In the genomic region with DNA sequence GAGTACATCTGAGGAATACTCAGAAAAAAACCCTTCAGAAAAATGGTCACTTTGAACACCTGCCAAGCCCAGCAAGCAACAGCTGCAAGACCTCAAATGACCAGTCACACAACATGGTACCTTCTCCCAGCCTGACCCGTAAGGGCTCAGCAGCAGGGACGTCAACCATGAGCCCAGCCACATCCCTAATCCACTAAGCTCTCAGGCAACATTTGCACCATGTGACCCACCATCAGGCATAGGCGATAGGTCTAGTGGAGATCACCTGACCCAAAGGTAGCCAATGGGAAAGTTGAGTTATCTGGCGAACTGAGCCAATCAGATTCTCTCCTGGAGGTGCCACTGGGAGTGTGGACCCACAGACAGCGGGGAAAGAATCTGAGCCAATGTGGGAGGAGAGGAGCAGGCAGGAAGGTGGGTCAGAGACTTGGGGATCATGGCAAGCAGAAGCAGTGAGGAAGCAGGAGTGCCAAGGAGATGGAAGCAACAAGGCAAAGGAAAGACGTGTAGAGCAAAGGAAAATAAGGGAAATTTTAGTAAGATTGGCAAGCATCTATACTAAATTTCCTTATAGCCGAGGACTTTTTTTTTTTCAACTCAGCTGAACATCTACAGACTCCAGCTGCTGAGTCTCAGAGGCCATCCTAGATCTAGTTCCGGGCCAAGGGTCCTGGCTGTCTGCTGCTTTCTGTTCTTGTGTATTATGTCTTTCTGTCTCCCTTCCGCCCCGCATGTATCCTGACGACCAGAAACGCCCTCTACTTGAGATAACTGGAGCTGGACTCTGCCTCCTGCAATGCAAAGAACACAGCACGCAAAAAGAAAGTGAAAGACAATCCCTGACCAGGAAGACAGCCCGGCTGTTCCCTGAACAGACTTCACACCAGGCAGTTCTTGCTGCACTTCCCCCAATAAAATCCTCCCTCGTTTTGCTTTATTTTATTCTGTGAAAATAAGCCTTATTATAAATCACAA, we compare ENCODE assay signal across 8 cellular contexts. TPM values are rescaled to one million over a fixed set of nuclear protein-coding genes. Genes with fewer than 3 reads are reported as not detected.
DNase-seq lines count a peak whose midpoint lies in the region; ATAC-seq, FAIRE-seq and TF ChIP-seq lines count a peak whose summit lies in the region.

No MANE protein-coding gene starts in this region.

- H3K4me3 Mint-ChIP-seq in natural killer cell treated with Interleukin-12 subunit alpha and Interleukin-12 subunit beta and Interleukin-15 and Interleukin-18, amount 100 ng/mL, for 72 hours = peak overlapping the region; percentile 87

- H3K4me2 ChIP-seq in GM23248 (ENCODE audit: unreplicated experiment) = peak overlapping the region; percentile 81
- no peak overlapping the region for H3K4me2 ChIP-seq in endothelial cell of umbilical vein (ENCODE audit: insufficient read depth, low read length)

- H3K27ac Mint-ChIP-seq in natural killer cell treated with Interleukin-12 subunit alpha and Interleukin-12 subunit beta and Interleukin-15 and Interleukin-18, amount 100 ng/mL, for 72 hours = peak overlapping the region; percentile 92 to 97

- no peaks in the 10 kb centered on the region for H3K79me2 ChIP-seq in GM23248 (ENCODE audit: insufficient read depth)
- H3K79me2 ChIP-seq in endothelial cell of umbilical vein (ENCODE audit: control insufficient read depth, insufficient read depth, low read length) = no peaks in the 10 kb centered on the region

- no peak for TF ChIP-seq POLR2A in endothelial cell of umbilical vein (IDR thresholded peaks at IDR 0.05; ENCODE audit: low read depth, low read length)

- peaks cover 16% of the 10 kb centered on the region for H3K36me3 Mint-ChIP-seq in natural killer cell treated with Interleukin-12 subunit alpha and Interleukin-12 subunit beta and Interleukin-15 and Interleukin-18, amount 100 ng/mL, for 72 hours

- no peaks in the 10 kb centered on the region for H4K20me1 ChIP-seq in GM23248 (ENCODE audit: insufficient read depth)
- no peaks in the 10 kb centered on the region for H4K20me1 ChIP-seq in endothelial cell of umbilical vein (replicated peaks; ENCODE audit: control insufficient read depth, extremely low read depth, insufficient read depth, low read length)

- no peaks in the 10 kb centered on the region for H3F3A ChIP-seq in GM23248 (ENCODE audit: insufficient read depth)

- H3K27ac ChIP-seq in GM23248 (peak overlapping the region; percentile 30), SJSA1 (peak overlapping the region; percentile 74), endothelial cell of umbilical vein (ENCODE audit: insufficient read depth, low read depth, low read length) (no peak overlapping the region)

- H3K4me1 ChIP-seq in GM23248 (ENCODE audit: insufficient read depth) (peaks cover 10% of the 10 kb centered on the region), SJSA1 (replicated peaks) (peaks cover 25% of the 10 kb centered on the region), endothelial cell of umbilical vein (ENCODE audit: control insufficient read depth, extremely low read depth, insufficient read depth, low read length) (no peaks in the 10 kb centered on the region)

- TF ChIP-seq CTCF in endothelial cell of umbilical vein (IDR thresholded peaks at IDR 0.05; ENCODE audit: extremely low read depth in 1 of 2, insufficient read depth in 1 of 2, low read depth in 1 of 2, low read length in 2 of 2) = no peak

- dilution Hi-C loops in endothelial cell of umbilical vein (cut with MboI; ENCODE audit: extremely low pct_ligation_motif_present, low sequenced_read_pairs) = no loop called here

- POLR2A ChIA-PET in endothelial cell of umbilical vein (lab: Charles Lee) = no interaction called here

- ATAC-seq in natural killer cell treated with Interleukin-12 subunit alpha and Interleukin-12 subunit beta and Interleukin-15 and Interleukin-18, amount 100 ng/mL, for 72 hours = peak; percentile 95 to 98
- no peak for ATAC-seq in GM18868 (IDR thresholded peaks at IDR 0.05; ENCODE audit: unreplicated experiment)

- no peaks in the 10 kb centered on the region for H3K9me3 ChIP-seq in GM23248 (ENCODE audit: low read depth)
- H3K9me3 ChIP-seq in SJSA1 (replicated peaks) = no peaks in the 10 kb centered on the region
- no peaks in the 10 kb centered on the region for H3K9me3 ChIP-seq in endothelial cell of umbilical vein (replicated peaks; ENCODE audit: control insufficient read depth, insufficient read depth, low read length)

- no peak for FAIRE-seq in endothelial cell of umbilical vein (lab: Jason Lieb, UNC)

- CTCF ChIA-PET in endothelial cell of umbilical vein (lab: Charles Lee) = no interaction called here

- H3K27me3 ChIP-seq in GM23248 (replicated peaks; ENCODE audit: insufficient read depth) (no peaks in the 10 kb centered on the region), SJSA1 (replicated peaks) (no peaks in the 10 kb centered on the region), endothelial cell of umbilical vein (ENCODE audit: control insufficient read depth in 2 of 2, insufficient read depth in 2 of 2, low read length in 2 of 2) (no peaks in the 10 kb centered on the region)

- H3K27me3 Mint-ChIP-seq in natural killer cell treated with Interleukin-12 subunit alpha and Interleukin-12 subunit beta and Interleukin-15 and Interleukin-18, amount 100 ng/mL, for 72 hours = no peaks in the 10 kb centered on the region

- H3K9ac ChIP-seq in GM23248 (peak overlapping the region; percentile 64), endothelial cell of umbilical vein (replicated peaks; ENCODE audit: extremely low read depth, insufficient read depth, low read length) (no peak overlapping the region)

- peak overlapping the region; percentile 96 for H2AFZ ChIP-seq in GM23248
- no peak overlapping the region for H2AFZ ChIP-seq in endothelial cell of umbilical vein (ENCODE audit: low read depth, low read length)

- DNase-seq in COLO829 (ENCODE audit: low spot score) = peak; percentile 47
- peak; percentile 77 for DNase-seq in GM23248
- DNase-seq in SJSA1 (ENCODE audit: low read depth in 1 of 2, low spot score in 2 of 2) = peak; percentile 87 to 91
- DNase-seq in endothelial cell of umbilical vein (ENCODE audit: low read depth, low spot score) = peak; percentile 32
- DNase-seq in natural killer cell treated with Interleukin-12 subunit alpha and Interleukin-12 subunit beta and Interleukin-15 and Interleukin-18, amount 100 ng/mL, for 72 hours (ENCODE audit: low spot score) = peak; percentile 84
- DNase-seq in COR-L47 (lab: John Stamatoyannopoulos, UW) = no peak
- no peak for DNase-seq in cerebellum (ENCODE audit: low spot score)

- H3K9me3 Mint-ChIP-seq in natural killer cell treated with Interleukin-12 subunit alpha and Interleukin-12 subunit beta and Interleukin-15 and Interleukin-18, amount 100 ng/mL, for 72 hours = peaks cover 5% of the 10 kb centered on the region

- H3K36me3 ChIP-seq in GM23248 (ENCODE audit: low read depth) = no peaks in the 10 kb centered on the region
- H3K36me3 ChIP-seq in SJSA1 = peaks cover 12% of the 10 kb centered on the region
- no peaks in the 10 kb centered on the region for H3K36me3 ChIP-seq in endothelial cell of umbilical vein (ENCODE audit: control insufficient read depth in 2 of 2, extremely low read depth in 1 of 2, insufficient read depth in 2 of 2, low read length in 2 of 2)

- in situ Hi-C loops in GM23248 (cut with MboI) = no loop called here

- BruUV-seq in endothelial cell of umbilical vein (replicated peaks; lab: Mats Ljungman, UMichigan) = no TSS peak

- H3K4me1 Mint-ChIP-seq in natural killer cell treated with Interleukin-12 subunit alpha and Interleukin-12 subunit beta and Interleukin-15 and Interleukin-18, amount 100 ng/mL, for 72 hours (ENCODE audit: low read depth in 2 of 2) = peaks cover 71% of the 10 kb centered on the region in 2 donors

- intact Hi-C loops in endothelial cell of umbilical vein (cut with micrococcal nuclease) = no loop called here

- peak overlapping the region; percentile 68 for H3K4me3 ChIP-seq in GM23248
- peak overlapping the region; percentile 20 for H3K4me3 ChIP-seq in SJSA1
- no peak overlapping the region for H3K4me3 ChIP-seq in endothelial cell of umbilical vein (replicated peaks in 1 of 3; ENCODE audit: insufficient read depth in 1 of 3, low read depth in 1 of 3, low read length in 3 of 3)

- no peaks in the 10 kb centered on the region for H3K9me1 ChIP-seq in endothelial cell of umbilical vein (replicated peaks; ENCODE audit: control insufficient read depth, extremely low read depth, insufficient read depth, low read length)

- WGBS in GM23248 (ENCODE audit: low coverage in 1 of 2, low lambda C conversion rate in 2 of 2, missing lambda C conversion rate in 2 of 2), 2 experiments = 35 to 37% methylated on average over 15 of the region's 15 CpGs

- no peaks in the 10 kb centered on the region for H3K9me2 ChIP-seq in GM23248 (ENCODE audit: insufficient read depth)

RNA-seq across cellular contexts. Expression of a gene that starts 11.0 kb away (rescaled TPM):
- not detected in 2 replicates for total RNA-seq in GM23248 (2014; rRNA removed; shearing (Covaris generic))
- polyA plus RNA-seq in GM23248 (2016; fragmentation: Nextera tagmentation; extraction: Ambion mirVana) (not detected in 2 replicates), endothelial cell of umbilical vein (0.40 TPM in 1 of 2 replicates, not detected in the other)
- 0.39 TPM in 1 of 2 replicates, not detected in the other for total RNA-seq in SJSA1 (2014; rRNA removed; shearing (Covaris generic))
- total RNA-seq in endothelial cell of umbilical vein (not detected in 2 replicates), cerebellum (not detected)
- polyA plus RNA-seq in endothelial cell of umbilical vein (2011; cell fraction: cytosol; rRNA removed) = not detected in 2 replicates
- polyA plus RNA-seq in endothelial cell of umbilical vein (2011; cell fraction: nucleus; rRNA removed) = 0.50 TPM in 1 of 2 replicates, not detected in the other
- not detected in 2 replicates for polyA plus RNA-seq in endothelial cell of umbilical vein (2012)
- not detected in 2 replicates for polyA minus RNA-seq in endothelial cell of umbilical vein
- polyA minus RNA-seq in endothelial cell of umbilical vein (2011; cell fraction: cytosol; rRNA and poly(A)+ RNA removed) = not detected
- polyA minus RNA-seq in endothelial cell of umbilical vein (2011; cell fraction: nucleus; rRNA and poly(A)+ RNA removed) = not detected in 2 replicates
- 1 to 10 TPM in 1 of 2 donors, not detected in 1; 1.4 TPM for total RNA-seq in natural killer cell treated with Interleukin-12 subunit alpha and Interleukin-12 subunit beta and Interleukin-15 and Interleukin-18, amount 100 ng/mL, for 72 hours

RNA-seq across cellular contexts. Expression of a gene that starts 37.6 kb away (rescaled TPM):
- total RNA-seq in GM23248 (2014; rRNA removed; shearing (Covaris generic)) = 0.65 and 3.2 TPM in 2 replicates
- polyA plus RNA-seq in GM23248 (2016; fragmentation: Nextera tagmentation; extraction: Ambion mirVana) (0.84 and 1.2 TPM in 2 replicates), endothelial cell of umbilical vein (0.88 and 1.7 TPM in 2 replicates)
- total RNA-seq in SJSA1 (2014; rRNA removed; shearing (Covaris generic)) = 32.1 and 37.3 TPM in 2 replicates
- total RNA-seq in endothelial cell of umbilical vein (0.95 TPM in 1 of 2 replicates, not detected in the other), cerebellum (3.1 TPM)
- polyA plus RNA-seq in endothelial cell of umbilical vein (2011; cell fraction: cytosol; rRNA removed) = 1.0 and 1.4 TPM in 2 replicates
- polyA plus RNA-seq in endothelial cell of umbilical vein (2011; cell fraction: nucleus; rRNA removed) = 0.36 TPM in 1 of 2 replicates, not detected in the other
- 3.3 and 4.1 TPM in 2 replicates for polyA plus RNA-seq in endothelial cell of umbilical vein (2012)
- polyA minus RNA-seq in endothelial cell of umbilical vein = not detected in 2 replicates
- polyA minus RNA-seq in endothelial cell of umbilical vein (2011; cell fraction: cytosol; rRNA and poly(A)+ RNA removed) = not detected
- not detected in 2 replicates for polyA minus RNA-seq in endothelial cell of umbilical vein (2011; cell fraction: nucleus; rRNA and poly(A)+ RNA removed)
- 100 to 1,000 TPM in 1 of 2 donors, 10 to 100 TPM in 1; 42.5 to 193 TPM for total RNA-seq in natural killer cell treated with Interleukin-12 subunit alpha and Interleukin-12 subunit beta and Interleukin-15 and Interleukin-18, amount 100 ng/mL, for 72 hours

RNA-seq across cellular contexts. Expression of a gene that starts 40.1 kb away (rescaled TPM):
- total RNA-seq in GM23248 (2014; rRNA removed; shearing (Covaris generic)) = 1.8 and 4.3 TPM in 2 replicates
- polyA plus RNA-seq in GM23248 (2016; fragmentation: Nextera tagmentation; extraction: Ambion mirVana) (4.2 and 4.9 TPM in 2 replicates), endothelial cell of umbilical vein (37.0 and 40.2 TPM in 2 replicates)
- total RNA-seq in SJSA1 (2014; rRNA removed; shearing (Covaris generic)) = 55.8 and 63.8 TPM in 2 replicates
- total RNA-seq in endothelial cell of umbilical vein (22.8 and 24.2 TPM in 2 replicates), cerebellum (3.5 TPM)
- 32.2 and 33.3 TPM in 2 replicates for polyA plus RNA-seq in endothelial cell of umbilical vein (2011; cell fraction: cytosol; rRNA removed)
- 11.1 and 12.6 TPM in 2 replicates for polyA plus RNA-seq in endothelial cell of umbilical vein (2011; cell fraction: nucleus; rRNA removed)
- 73.0 and 78.3 TPM in 2 replicates for polyA plus RNA-seq in endothelial cell of umbilical vein (2012)
- polyA minus RNA-seq in endothelial cell of umbilical vein = 31.3 and 37.0 TPM in 2 replicates
- polyA minus RNA-seq in endothelial cell of umbilical vein (2011; cell fraction: cytosol; rRNA and poly(A)+ RNA removed) = 32.8 TPM
- polyA minus RNA-seq in endothelial cell of umbilical vein (2011; cell fraction: nucleus; rRNA and poly(A)+ RNA removed) = 3.6 and 4.1 TPM in 2 replicates
- 10 to 100 TPM; 16.8 to 60.0 TPM for total RNA-seq in natural killer cell treated with Interleukin-12 subunit alpha and Interleukin-12 subunit beta and Interleukin-15 and Interleukin-18, amount 100 ng/mL, for 72 hours

Comparison
In these comparisons a context has a peak if more than half of its experiments do, and no peak if none do; other contexts are left out.
1. DNase-seq: peak in COLO829 (single experiment), GM23248 (single experiment), SJSA1 (2 of 2), endothelial cell of umbilical vein (single experiment) and natural killer cell treated with Interleukin-12 subunit alpha and Interleukin-12 subunit beta and Interleukin-15 and Interleukin-18, amount 100 ng/mL, for 72 hours (single experiment); none in COR-L47 (single experiment) and cerebellum (single experiment).
2. H3K4me3 ChIP-seq: peak in GM23248 (single experiment) and SJSA1 (single experiment); none in endothelial cell of umbilical vein (0 of 3).